ENCODE assay signal across 8 cellular contexts in genomic region chr17:49695698-49696232, GRCh38. TPM values are rescaled to one million over a fixed set of nuclear protein-coding genes. Genes with fewer than 3 reads are reported as not detected.
DNase-seq lines count a peak whose midpoint lies in the region; ATAC-seq lines count a peak whose summit lies in the region.

No MANE protein-coding gene starts in this region.

- no peak overlapping the region for H3K4me3 Mint-ChIP-seq in activated CD4-positive, alpha-beta T cell treated with anti-CD3 and anti-CD28 coated beads, Interleukin-2, amount 10 ng/mL, durations not matched to agents 7 days and 5 days
- H3K4me3 Mint-ChIP-seq in activated naive CD8-positive, alpha-beta T cell treated with anti-CD3 and anti-CD28 coated beads, Interleukin-2, amount 50 U/mL, for 24 hours, result peak overlapping the region; percentile 38
- no peak overlapping the region for H3K4me3 Mint-ChIP-seq in stimulated activated memory B cell treated with anti-CD40 and anti-IgM and Interleukin-4, amounts not matched to agents 10 μg/mL and 1 μg/mL and 100 μg/mL, for 72 hours

- H3K27me3 Mint-ChIP-seq in activated CD4-positive, alpha-beta T cell treated with anti-CD3 and anti-CD28 coated beads, Interleukin-2, amount 10 ng/mL, durations not matched to agents 7 days and 5 days, result no peaks in the 10 kb centered on the region
- no peaks in the 10 kb centered on the region for H3K27me3 Mint-ChIP-seq in activated naive CD8-positive, alpha-beta T cell treated with anti-CD3 and anti-CD28 coated beads, Interleukin-2, amount 50 U/mL, for 24 hours
- H3K27me3 Mint-ChIP-seq in stimulated activated memory B cell treated with anti-CD40 and anti-IgM and Interleukin-4, amounts not matched to agents 10 μg/mL and 1 μg/mL and 100 μg/mL, for 72 hours, result peaks cover 9% of the 10 kb centered on the region

- ATAC-seq in activated naive CD8-positive, alpha-beta T cell treated with anti-CD3 and anti-CD28 coated beads, Interleukin-2, amount 50 U/mL, for 24 hours, result peak; percentile 3
- ATAC-seq in stimulated activated memory B cell treated with anti-CD40 and anti-IgM and Interleukin-4, amounts not matched to agents 10 μg/mL and 1 μg/mL and 100 μg/mL, for 72 hours, result peak; percentile 41
- ATAC-seq in GM18907 (IDR thresholded peaks at IDR 0.05; ENCODE audit: unreplicated experiment), result no peak

- DNase-seq in activated CD4-positive, alpha-beta T cell treated with anti-CD3 and anti-CD28 coated beads, Interleukin-2, amount 10 ng/mL, durations not matched to agents 7 days and 5 days, result no peak
- no peak for DNase-seq in activated CD4-positive, alpha-beta T cell treated with anti-CD3 and anti-CD28 coated beads for 1 hour
- peak; percentile 59 for DNase-seq in KG1 (lab: John Stamatoyannopoulos, UW)
- DNase-seq in activated naive CD8-positive, alpha-beta T cell treated with anti-CD3 and anti-CD28 coated beads, Interleukin-2, amount 50 U/mL, for 24 hours, result no peak
- no peak for DNase-seq in stimulated activated CD4-positive, alpha-beta T cell treated with anti-CD3 and anti-CD28 coated beads, Interleukin-2, amount 100 ng/mL, for 48 hours
- DNase-seq in T1000 (lab: John Stamatoyannopoulos, UW), result no peak

- H3K4me1 Mint-ChIP-seq in activated CD4-positive, alpha-beta T cell treated with anti-CD3 and anti-CD28 coated beads, Interleukin-2, amount 10 ng/mL, durations not matched to agents 7 days and 5 days, result peaks cover 39% of the 10 kb centered on the region
- peaks cover 40% of the 10 kb centered on the region for H3K4me1 Mint-ChIP-seq in activated naive CD8-positive, alpha-beta T cell treated with anti-CD3 and anti-CD28 coated beads, Interleukin-2, amount 50 U/mL, for 24 hours
- peaks cover 29% of the 10 kb centered on the region for H3K4me1 Mint-ChIP-seq in stimulated activated memory B cell treated with anti-CD40 and anti-IgM and Interleukin-4, amounts not matched to agents 10 μg/mL and 1 μg/mL and 100 μg/mL, for 72 hours

- CTCF ChIA-PET in activated CD4-positive, alpha-beta T cell treated with anti-CD3 and anti-CD28 coated beads, Interleukin-2, amount 10 ng/mL, durations not matched to agents 7 days and 5 days (lab: Charles Lee), result interaction anchor here (0.6 to 13.0 kb wide), 28 partner anchors 8 to 302 kb away, joined by 3 to 116 read pairs (median 4); partner anchors contain the start of genes NXPH3, PHB1, SLC35B1 and SPOP

- peak overlapping the region; percentile 79 for H3K27ac Mint-ChIP-seq in activated CD4-positive, alpha-beta T cell treated with anti-CD3 and anti-CD28 coated beads, Interleukin-2, amount 10 ng/mL, durations not matched to agents 7 days and 5 days
- H3K27ac Mint-ChIP-seq in activated naive CD8-positive, alpha-beta T cell treated with anti-CD3 and anti-CD28 coated beads, Interleukin-2, amount 50 U/mL, for 24 hours, result peak overlapping the region; percentile 93
- peak overlapping the region; percentile 28 for H3K27ac Mint-ChIP-seq in stimulated activated memory B cell treated with anti-CD40 and anti-IgM and Interleukin-4, amounts not matched to agents 10 μg/mL and 1 μg/mL and 100 μg/mL, for 72 hours

- no peaks in the 10 kb centered on the region for H3K9me3 Mint-ChIP-seq in activated CD4-positive, alpha-beta T cell treated with anti-CD3 and anti-CD28 coated beads, Interleukin-2, amount 10 ng/mL, durations not matched to agents 7 days and 5 days
- H3K9me3 Mint-ChIP-seq in activated naive CD8-positive, alpha-beta T cell treated with anti-CD3 and anti-CD28 coated beads, Interleukin-2, amount 50 U/mL, for 24 hours, result no peaks in the 10 kb centered on the region
- H3K9me3 Mint-ChIP-seq in stimulated activated memory B cell treated with anti-CD40 and anti-IgM and Interleukin-4, amounts not matched to agents 10 μg/mL and 1 μg/mL and 100 μg/mL, for 72 hours, result no peaks in the 10 kb centered on the region

- peaks cover 15% of the 10 kb centered on the region for H3K36me3 Mint-ChIP-seq in activated CD4-positive, alpha-beta T cell treated with anti-CD3 and anti-CD28 coated beads, Interleukin-2, amount 10 ng/mL, durations not matched to agents 7 days and 5 days (ENCODE audit: low read depth)
- H3K36me3 Mint-ChIP-seq in activated naive CD8-positive, alpha-beta T cell treated with anti-CD3 and anti-CD28 coated beads, Interleukin-2, amount 50 U/mL, for 24 hours (ENCODE audit: low read depth), result peaks cover 7% of the 10 kb centered on the region
- H3K36me3 Mint-ChIP-seq in stimulated activated memory B cell treated with anti-CD40 and anti-IgM and Interleukin-4, amounts not matched to agents 10 μg/mL and 1 μg/mL and 100 μg/mL, for 72 hours, result peaks cover 13% of the 10 kb centered on the region

- POLR2A ChIA-PET in activated CD4-positive, alpha-beta T cell treated with anti-CD3 and anti-CD28 coated beads, Interleukin-2, amount 10 ng/mL, durations not matched to agents 7 days and 5 days (lab: Charles Lee), result interaction anchor here (0.7 kb wide), 1 partner anchor 10 kb away, joined by 5 read pairs; no protein-coding TSS in a partner anchor

RNA-seq across cellular contexts. Expression of gene SLC35B1, which starts 12.0 kb away (rescaled TPM):
- 10 to 100 TPM; 55.8 to 70.1 TPM for total RNA-seq in activated CD4-positive, alpha-beta T cell treated with anti-CD3 and anti-CD28 coated beads, Interleukin-2, amount 10 ng/mL, durations not matched to agents 7 days and 5 days

RNA-seq across cellular contexts. Expression of gene SPOP, which starts 17.9 kb away (rescaled TPM):
- total RNA-seq in activated CD4-positive, alpha-beta T cell treated with anti-CD3 and anti-CD28 coated beads, Interleukin-2, amount 10 ng/mL, durations not matched to agents 7 days and 5 days, result 10 to 100 TPM; 64.1 to 68.1 TPM

Comparison
In these comparisons a context has a peak if more than half of its experiments do, and no peak if none do; other contexts are left out.
1. H3K27ac Mint-ChIP-seq: peak in every context shown above with its lines; median percentile 93 in activated naive CD8-positive, alpha-beta T cell treated with anti-CD3 and anti-CD28 coated beads, Interleukin-2, amount 50 U/mL, for 24 hours; 79 in activated CD4-positive, alpha-beta T cell treated with anti-CD3 and anti-CD28 coated beads, Interleukin-2, amount 10 ng/mL, durations not matched to agents 7 days and 5 days; 28 in stimulated activated memory B cell treated with anti-CD40 and anti-IgM and Interleukin-4, amounts not matched to agents 10 μg/mL and 1 μg/mL and 100 μg/mL, for 72 hours.